ENCODE assay signal across 1 cellular context in genomic region chr1:24118410-24119242, GRCh38.
A peak's percentile ranks its signal among the peaks of the same experiment; 100 is the strongest.
TF ChIP-seq lines count a peak whose summit lies in the region.

No MANE protein-coding gene starts in this region.

TF ChIP-seq in HepG2, 621 proteins besides CTCF, POLR2A, EP300 and RAD21 (continued from another document and continues in another):
- TF ChIP-seq, protein P1, sequence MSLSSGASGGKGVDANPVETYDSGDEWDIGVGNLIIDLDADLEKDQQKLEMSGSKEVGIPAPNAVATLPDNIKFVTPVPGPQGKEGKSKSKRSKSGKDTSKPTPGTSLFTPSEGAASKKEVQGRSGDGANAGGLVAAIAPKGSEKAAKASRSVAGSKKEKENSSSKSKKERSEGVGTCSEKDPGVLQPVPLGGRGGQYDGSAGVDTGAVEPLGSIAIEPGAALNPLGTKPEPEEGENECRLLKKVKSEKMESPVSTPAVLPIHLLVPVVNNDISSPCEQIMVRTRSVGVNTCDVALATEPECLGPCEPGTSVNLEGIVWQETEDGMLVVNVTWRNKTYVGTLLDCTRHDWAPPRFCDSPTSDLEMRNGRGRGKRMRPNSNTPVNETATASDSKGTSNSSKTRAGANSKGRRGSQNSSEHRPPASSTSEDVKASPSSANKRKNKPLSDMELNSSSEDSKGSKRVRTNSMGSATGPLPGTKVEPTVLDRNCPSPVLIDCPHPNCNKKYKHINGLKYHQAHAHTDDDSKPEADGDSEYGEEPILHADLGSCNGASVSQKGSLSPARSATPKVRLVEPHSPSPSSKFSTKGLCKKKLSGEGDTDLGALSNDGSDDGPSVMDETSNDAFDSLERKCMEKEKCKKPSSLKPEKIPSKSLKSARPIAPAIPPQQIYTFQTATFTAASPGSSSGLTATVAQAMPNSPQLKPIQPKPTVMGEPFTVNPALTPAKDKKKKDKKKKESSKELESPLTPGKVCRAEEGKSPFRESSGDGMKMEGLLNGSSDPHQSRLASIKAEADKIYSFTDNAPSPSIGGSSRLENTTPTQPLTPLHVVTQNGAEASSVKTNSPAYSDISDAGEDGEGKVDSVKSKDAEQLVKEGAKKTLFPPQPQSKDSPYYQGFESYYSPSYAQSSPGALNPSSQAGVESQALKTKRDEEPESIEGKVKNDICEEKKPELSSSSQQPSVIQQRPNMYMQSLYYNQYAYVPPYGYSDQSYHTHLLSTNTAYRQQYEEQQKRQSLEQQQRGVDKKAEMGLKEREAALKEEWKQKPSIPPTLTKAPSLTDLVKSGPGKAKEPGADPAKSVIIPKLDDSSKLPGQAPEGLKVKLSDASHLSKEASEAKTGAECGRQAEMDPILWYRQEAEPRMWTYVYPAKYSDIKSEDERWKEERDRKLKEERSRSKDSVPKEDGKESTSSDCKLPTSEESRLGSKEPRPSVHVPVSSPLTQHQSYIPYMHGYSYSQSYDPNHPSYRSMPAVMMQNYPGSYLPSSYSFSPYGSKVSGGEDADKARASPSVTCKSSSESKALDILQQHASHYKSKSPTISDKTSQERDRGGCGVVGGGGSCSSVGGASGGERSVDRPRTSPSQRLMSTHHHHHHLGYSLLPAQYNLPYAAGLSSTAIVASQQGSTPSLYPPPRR (CRISPR knock-in tag; IDR thresholded peaks at IDR 0.05; ENCODE audit: borderline replicate concordance) = peak; percentile 69; the same call in 1 of the 2 replicates
- TF ChIP-seq, protein P2, sequence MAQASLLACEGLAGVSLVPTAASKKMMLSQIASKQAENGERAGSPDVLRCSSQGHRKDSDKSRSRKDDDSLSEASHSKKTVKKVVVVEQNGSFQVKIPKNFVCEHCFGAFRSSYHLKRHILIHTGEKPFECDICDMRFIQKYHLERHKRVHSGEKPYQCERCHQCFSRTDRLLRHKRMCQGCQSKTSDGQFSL (CRISPR knock-in tag; IDR thresholded peaks at IDR 0.05) = peak; percentile 80
- TF ChIP-seq SALL2 (CRISPR knock-in tag; IDR thresholded peaks at IDR 0.05) (no peak), CBX2 (IDR thresholded peaks at IDR 0.05; ENCODE audit: low read depth, low read length) (no peak), CBX2 (CRISPR knock-in tag; IDR thresholded peaks at IDR 0.05; ENCODE audit: low read depth) (no peak), ETV5 (CRISPR knock-in tag; IDR thresholded peaks at IDR 0.05; ENCODE audit: borderline replicate concordance) (peak; percentile 99), PCBP2 (optimal IDR thresholded peaks at IDR 0.05; ENCODE audit: low read depth, low read length, poor library complexity, severe bottlenecking) (no peak), ETS1 (CRISPR knock-in tag; IDR thresholded peaks at IDR 0.05) (0 out of 2 replicates have a peak, but pooled peaks have one; percentile 23), ZNF280D (CRISPR knock-in tag; IDR thresholded peaks at IDR 0.05) (peak; percentile 36; the same call in 1 of the 2 replicates), ZNF713 (CRISPR knock-in tag; IDR thresholded peaks at IDR 0.05) (0 out of 2 replicates have a peak, but pooled peaks have one; percentile 37), SP4 (CRISPR knock-in tag; IDR thresholded peaks at IDR 0.05) (peak; percentile 30; the same call in 1 of the 2 replicates), MEIS2 (CRISPR knock-in tag; IDR thresholded peaks at IDR 0.05) (peak; percentile 77; the same call in 1 of the 2 replicates), ADNP (CRISPR knock-in tag; IDR thresholded peaks at IDR 0.05) (no peak), ELF4 (CRISPR knock-in tag; IDR thresholded peaks at IDR 0.05; ENCODE audit: borderline replicate concordance) (peak; percentile 87; the same call in 1 of the 2 replicates), HNF1A (IDR thresholded peaks at IDR 0.05; ENCODE audit: low read depth) (peak; percentile 89), HNF1A (CRISPR knock-in tag; IDR thresholded peaks at IDR 0.05; ENCODE audit: borderline replicate concordance) (no peak; the same call in 1 of the 2 replicates), MAFG (CRISPR knock-in tag; IDR thresholded peaks at IDR 0.05) (no peak), KDM4B (CRISPR knock-in tag; IDR thresholded peaks at IDR 0.05) (no peak), ZNF687 (CRISPR knock-in tag; IDR thresholded peaks at IDR 0.05) (peak; percentile 71), HDAC1 (CRISPR knock-in tag; IDR thresholded peaks at IDR 0.05) (peak; percentile 86), ZNF557 (CRISPR knock-in tag; IDR thresholded peaks at IDR 0.05) (0 out of 2 replicates have a peak, but pooled peaks have one; percentile 2), ZNF710 (CRISPR knock-in tag; IDR thresholded peaks at IDR 0.05; ENCODE audit: borderline replicate concordance) (peak; percentile 48; the same call in 1 of the 2 replicates), HIC2 (CRISPR knock-in tag; IDR thresholded peaks at IDR 0.05; ENCODE audit: low read depth) (no peak), ZNF614 (CRISPR knock-in tag; IDR thresholded peaks at IDR 0.05; ENCODE audit: borderline replicate concordance) (peak; percentile 66; the same call in 1 of the 2 replicates), ZNF556 (CRISPR knock-in tag; IDR thresholded peaks at IDR 0.05; ENCODE audit: borderline replicate concordance) (peak; percentile 13; the same call in 1 of the 2 replicates), FOSL2 (CRISPR knock-in tag; IDR thresholded peaks at IDR 0.05) (peak; percentile 69)
- TF ChIP-seq, protein P3, sequence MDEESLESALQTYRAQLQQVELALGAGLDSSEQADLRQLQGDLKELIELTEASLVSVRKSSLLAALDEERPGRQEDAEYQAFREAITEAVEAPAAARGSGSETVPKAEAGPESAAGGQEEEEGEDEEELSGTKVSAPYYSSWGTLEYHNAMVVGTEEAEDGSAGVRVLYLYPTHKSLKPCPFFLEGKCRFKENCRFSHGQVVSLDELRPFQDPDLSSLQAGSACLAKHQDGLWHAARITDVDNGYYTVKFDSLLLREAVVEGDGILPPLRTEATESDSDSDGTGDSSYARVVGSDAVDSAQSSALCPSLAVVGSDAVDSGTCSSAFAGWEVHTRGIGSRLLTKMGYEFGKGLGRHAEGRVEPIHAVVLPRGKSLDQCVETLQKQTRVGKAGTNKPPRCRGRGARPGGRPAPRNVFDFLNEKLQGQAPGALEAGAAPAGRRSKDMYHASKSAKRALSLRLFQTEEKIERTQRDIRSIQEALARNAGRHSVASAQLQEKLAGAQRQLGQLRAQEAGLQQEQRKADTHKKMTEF (CRISPR knock-in tag; IDR thresholded peaks at IDR 0.05) = peak; percentile 65
- TF ChIP-seq, protein P4, sequence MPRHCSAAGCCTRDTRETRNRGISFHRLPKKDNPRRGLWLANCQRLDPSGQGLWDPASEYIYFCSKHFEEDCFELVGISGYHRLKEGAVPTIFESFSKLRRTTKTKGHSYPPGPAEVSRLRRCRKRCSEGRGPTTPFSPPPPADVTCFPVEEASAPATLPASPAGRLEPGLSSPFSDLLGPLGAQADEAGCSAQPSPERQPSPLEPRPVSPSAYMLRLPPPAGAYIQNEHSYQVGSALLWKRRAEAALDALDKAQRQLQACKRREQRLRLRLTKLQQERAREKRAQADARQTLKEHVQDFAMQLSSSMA (CRISPR knock-in tag; IDR thresholded peaks at IDR 0.05) = no peak
